In the genomic region with DNA sequence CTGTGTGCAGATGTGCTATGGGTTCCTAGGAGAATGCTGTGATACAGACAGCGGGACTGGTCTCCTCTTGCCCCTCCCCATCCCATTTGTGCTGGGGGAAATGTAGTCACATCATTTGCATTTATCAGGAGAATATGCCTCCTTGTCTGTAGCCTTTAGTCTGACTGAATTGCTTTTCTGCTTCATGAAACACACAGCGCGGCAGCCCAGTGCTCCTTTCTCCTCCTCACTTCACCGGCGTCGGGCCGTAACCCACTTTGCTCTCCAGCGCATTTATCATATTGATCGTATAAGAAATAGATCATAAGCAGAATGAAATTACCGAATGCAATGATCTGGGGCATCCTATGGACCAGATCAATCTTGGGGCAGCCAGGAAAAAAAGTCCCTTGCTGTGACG, we compare ENCODE assay signal across 19 cellular contexts.
"Had no signal": no experiment of that assay in that cellular context is flagged by ENCODE, and none has a peak within 500 bp of the region (broad histone marks: within the 10 kb centered on the region; RNA-seq: fewer than 3 reads in every experiment).

No MANE protein-coding gene starts in this region.

- DNase-seq: activated CD4-positive, alpha-beta T cell treated with anti-CD3 and anti-CD28 coated beads for 4 hours; activated CD4-positive, alpha-beta T cell treated with anti-CD3 and anti-CD28 coated beads, Interleukin-2, amount 50 U/mL, for 48 hours; activated effector memory CD4-positive, alpha-beta T cell treated with anti-CD3 and anti-CD28 coated beads, Interleukin-2, amount 50 U/mL, for 16 hours; anterior cingulate cortex; central memory CD4-positive, alpha-beta T cell; effector memory CD8-positive, alpha-beta T cell; esophagus squamous epithelium; gastrocnemius medialis; left cardiac atrium; small intestine; stimulated activated CD4-positive, alpha-beta T cell treated with anti-CD3 and anti-CD28 coated beads, Interleukin-2, amount 100 ng/mL, for 24 hours; stimulated activated naive CD8-positive, alpha-beta T cell treated with anti-CD3 and anti-CD28 coated beads, Interleukin-15, amount 100 ng/mL, for 72 hours; T-helper 9 cell; transverse colon had no signal

- H3K27ac Mint-ChIP-seq: activated naive CD4-positive, alpha-beta T cell treated with anti-CD3 and anti-CD28 coated beads, Interleukin-2, amount 50 U/mL, for 24 hours; effector memory CD8-positive, alpha-beta T cell; natural killer cell treated with Interleukin-12 subunit alpha and Interleukin-12 subunit beta and Interleukin-15 and Interleukin-18, amount 100 ng/mL, for 72 hours; stimulated activated effector memory CD8-positive, alpha-beta T cell treated with anti-CD3 and anti-CD28 coated beads, Interleukin-12 subunit alpha, Interleukin-12 subunit beta, amount 100 ng/mL, for 72 hours; WTC11 had no signal

- ATAC-seq: effector memory CD8-positive, alpha-beta T cell; gastrocnemius medialis; left cardiac atrium; natural killer cell treated with Interleukin-12 subunit alpha and Interleukin-12 subunit beta and Interleukin-15 and Interleukin-18, amount 100 ng/mL, for 72 hours; sciatic nerve; stimulated activated effector memory CD8-positive, alpha-beta T cell treated with anti-CD3 and anti-CD28 coated beads, Interleukin-12 subunit alpha, Interleukin-12 subunit beta, amount 100 ng/mL, for 72 hours; stimulated activated naive CD8-positive, alpha-beta T cell treated with anti-CD3 and anti-CD28 coated beads, Interleukin-15, amount 100 ng/mL, for 72 hours; WTC11 had no signal

- H3K36me3 Mint-ChIP-seq: activated naive CD4-positive, alpha-beta T cell treated with anti-CD3 and anti-CD28 coated beads, Interleukin-2, amount 50 U/mL, for 24 hours; natural killer cell treated with Interleukin-12 subunit alpha and Interleukin-12 subunit beta and Interleukin-15 and Interleukin-18, amount 100 ng/mL, for 72 hours; stimulated activated effector memory CD8-positive, alpha-beta T cell treated with anti-CD3 and anti-CD28 coated beads, Interleukin-12 subunit alpha, Interleukin-12 subunit beta, amount 100 ng/mL, for 72 hours; WTC11 had no signal

- H3K4me3 Mint-ChIP-seq: activated naive CD4-positive, alpha-beta T cell treated with anti-CD3 and anti-CD28 coated beads, Interleukin-2, amount 50 U/mL, for 24 hours; effector memory CD8-positive, alpha-beta T cell; natural killer cell treated with Interleukin-12 subunit alpha and Interleukin-12 subunit beta and Interleukin-15 and Interleukin-18, amount 100 ng/mL, for 72 hours; stimulated activated effector memory CD8-positive, alpha-beta T cell treated with anti-CD3 and anti-CD28 coated beads, Interleukin-12 subunit alpha, Interleukin-12 subunit beta, amount 100 ng/mL, for 72 hours; stimulated activated naive CD8-positive, alpha-beta T cell treated with anti-CD3 and anti-CD28 coated beads, Interleukin-15, amount 100 ng/mL, for 72 hours; WTC11 had no signal

- H3K9me3 Mint-ChIP-seq: activated naive CD4-positive, alpha-beta T cell treated with anti-CD3 and anti-CD28 coated beads, Interleukin-2, amount 50 U/mL, for 24 hours; effector memory CD8-positive, alpha-beta T cell; natural killer cell treated with Interleukin-12 subunit alpha and Interleukin-12 subunit beta and Interleukin-15 and Interleukin-18, amount 100 ng/mL, for 72 hours; stimulated activated effector memory CD8-positive, alpha-beta T cell treated with anti-CD3 and anti-CD28 coated beads, Interleukin-12 subunit alpha, Interleukin-12 subunit beta, amount 100 ng/mL, for 72 hours; stimulated activated naive CD8-positive, alpha-beta T cell treated with anti-CD3 and anti-CD28 coated beads, Interleukin-15, amount 100 ng/mL, for 72 hours; WTC11 had no signal

- H3K4me1 Mint-ChIP-seq: activated naive CD4-positive, alpha-beta T cell treated with anti-CD3 and anti-CD28 coated beads, Interleukin-2, amount 50 U/mL, for 24 hours; stimulated activated effector memory CD8-positive, alpha-beta T cell treated with anti-CD3 and anti-CD28 coated beads, Interleukin-12 subunit alpha, Interleukin-12 subunit beta, amount 100 ng/mL, for 72 hours; stimulated activated naive CD8-positive, alpha-beta T cell treated with anti-CD3 and anti-CD28 coated beads, Interleukin-15, amount 100 ng/mL, for 72 hours had no signal
